In the genomic region with DNA sequence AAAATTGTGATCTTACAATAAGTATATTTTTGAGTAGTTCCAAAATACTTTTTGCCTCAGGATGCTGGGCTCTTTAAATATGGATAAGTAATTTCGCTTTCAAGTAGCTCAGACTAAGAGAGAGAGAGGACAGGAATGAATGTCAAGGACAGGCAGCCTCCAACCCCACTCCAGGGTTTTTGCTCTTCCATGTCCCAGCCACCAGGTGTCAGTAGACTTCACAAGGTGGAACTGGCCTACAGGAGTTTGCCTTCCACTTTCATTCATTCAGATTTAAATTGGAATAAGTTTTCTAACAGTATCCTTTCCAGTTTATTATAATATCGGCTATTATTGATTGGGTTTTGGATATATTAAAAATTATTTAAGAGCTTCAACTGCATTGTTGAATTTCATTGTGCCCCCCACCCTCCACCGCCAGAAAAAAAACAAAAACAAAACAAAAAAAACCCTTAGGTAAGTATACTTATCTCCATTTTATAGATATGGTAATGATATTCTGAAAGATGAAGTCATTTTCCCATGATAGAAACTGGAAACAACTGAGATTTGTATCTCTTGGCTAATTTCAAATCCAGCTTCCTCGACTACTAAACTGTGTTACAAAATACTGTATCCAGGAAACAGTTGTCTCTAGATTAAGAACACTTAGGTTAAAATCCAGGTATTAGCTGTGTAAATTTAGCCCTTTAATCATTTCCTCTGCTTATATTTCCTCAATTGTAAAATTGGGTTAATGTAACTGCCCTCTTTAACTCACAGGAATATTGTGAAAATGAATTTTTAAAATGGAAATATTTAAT, we compare ENCODE assay signal across 9 cellular contexts.
DNase-seq lines count a peak whose midpoint lies in the region; ATAC-seq and TF ChIP-seq lines count a peak whose summit lies in the region.
"Had no signal": no experiment of that assay in that cellular context is flagged by ENCODE, and none has a peak within 500 bp of the region (broad histone marks: within the 10 kb centered on the region; RNA-seq: fewer than 3 reads in every experiment).

No MANE protein-coding gene starts in this region.

- H3K9ac ChIP-seq in Loucy (ENCODE audit: low read depth, low read length, poor library complexity, severe bottlenecking) (no peak overlapping the region), colonic mucosa (ENCODE audit: low read depth in 2 of 2, low read length in 2 of 2) (no peak overlapping the region), liver (ENCODE audit: low read depth in 1 of 2, low read length in 2 of 2) (no peak overlapping the region)

- intact Hi-C loops in colonic mucosa (cut with DNase I), result loop anchor here (5.0 kb wide), 1 partner anchor 822 kb away; no protein-coding TSS in a partner anchor
- intact Hi-C loops in vagina (cut with DNase I), result no loop called here

- DNase-seq in AG08396 (ENCODE audit: low spot score), result peak; percentile 56
- DNase-seq in RKO (ENCODE audit: low spot score), result peak; percentile 79
- DNase-seq in colonic mucosa, result peak; percentile 34
- DNase-seq in vagina (ENCODE audit: extremely low spot score in 2 of 2), result no peak

- H4K20me1 ChIP-seq in Loucy (ENCODE audit: insufficient read depth, low read length, poor library complexity, severe bottlenecking), result no peaks in the 10 kb centered on the region

- no peak overlapping the region; the same call in 1 of the 2 replicates for H2AFZ ChIP-seq in Loucy (ENCODE audit: low read length)

- 49% methylated on average over 4 of the region's 4 CpGs for WGBS in liver

- H3K9me3 ChIP-seq in Loucy (ENCODE audit: insufficient read depth, low read depth, low read length), result no peaks in the 10 kb centered on the region
- H3K9me3 ChIP-seq in colonic mucosa, result no peaks in the 10 kb centered on the region
- H3K9me3 ChIP-seq in liver (ENCODE audit: control insufficient read depth in 4 of 4, low read length in 3 of 4), result no peaks in the 10 kb centered on the region
- no peaks in the 10 kb centered on the region for H3K9me3 ChIP-seq in vagina

- peak; percentile 84 for TF ChIP-seq CTCF in GM12875 (IDR thresholded peaks at IDR 0.05; ENCODE audit: borderline replicate concordance, insufficient read depth, low read depth, low read length)
- TF ChIP-seq CTCF in Loucy (conservative IDR thresholded peaks at IDR 0.05; ENCODE audit: low read length), result peak; percentile 95
- peak; percentile 68 for TF ChIP-seq CTCF in colonic mucosa (IDR thresholded peaks at IDR 0.05)
- peak; percentile 73 for TF ChIP-seq CTCF in liver (IDR thresholded peaks at IDR 0.05; ENCODE audit: low read depth, low read length, missing input control)
- TF ChIP-seq CTCF in vagina (IDR thresholded peaks at IDR 0.05), result peak in 2 of 3 experiments; percentile 12 to 48

- no peak for TF ChIP-seq POLR2A in vagina (IDR thresholded peaks at IDR 0.05)

- H3K4me3 ChIP-seq in GM12875 (ENCODE audit: low read depth, low read length) (no peak overlapping the region), Loucy (ENCODE audit: low read length, poor library complexity, severe bottlenecking) (no peak overlapping the region), colonic mucosa (no peak overlapping the region), liver (ENCODE audit: low read depth in 1 of 3, low read length in 3 of 3) (no peak overlapping the region), vagina (no peak overlapping the region)
- H3K4me3 ChIP-seq: skin epidermis had no signal

- no peak overlapping the region for H3K4me2 ChIP-seq in Loucy (ENCODE audit: low read depth, low read length, poor library complexity, severe bottlenecking)

- H3K4me1 ChIP-seq in Loucy (ENCODE audit: insufficient read depth, low read length, poor library complexity, severe bottlenecking), result peaks cover 15% of the 10 kb centered on the region
- no peaks in the 10 kb centered on the region for H3K4me1 ChIP-seq in colonic mucosa
- no peaks in the 10 kb centered on the region for H3K4me1 ChIP-seq in liver (ENCODE audit: control insufficient read depth in 4 of 4, insufficient read depth in 4 of 4, low read length in 3 of 4)
- no peaks in the 10 kb centered on the region for H3K4me1 ChIP-seq in vagina

- peak; percentile 78 to 85 for TF ChIP-seq RAD21 in liver (IDR thresholded peaks at IDR 0.05)

- H3K9me2 ChIP-seq in Loucy (replicated peaks; ENCODE audit: low read depth, low read length), result no peaks in the 10 kb centered on the region

- peak; percentile 91 for ATAC-seq in HG02571 (IDR thresholded peaks at IDR 0.05; ENCODE audit: unreplicated experiment)

- no peaks in the 10 kb centered on the region for H3F3A ChIP-seq in Loucy (ENCODE audit: low read depth)

- H3K36me3 ChIP-seq in Loucy (ENCODE audit: insufficient read depth, low read length) (no peaks in the 10 kb centered on the region), colonic mucosa (no peaks in the 10 kb centered on the region), liver (ENCODE audit: control insufficient read depth in 4 of 4, insufficient read depth in 3 of 4, low read depth in 1 of 4, low read length in 3 of 4) (no peaks in the 10 kb centered on the region), vagina (no peaks in the 10 kb centered on the region)

- H3K27me3 ChIP-seq in Loucy (ENCODE audit: insufficient read depth, low read length, poor library complexity, severe bottlenecking) (no peaks in the 10 kb centered on the region), colonic mucosa (no peaks in the 10 kb centered on the region), liver (ENCODE audit: control insufficient read depth in 4 of 4, insufficient read depth in 4 of 4, low read length in 3 of 4) (peaks cover 0 to 1% (median 0%) of the 10 kb centered on the region in 4 donors), vagina (no peaks in the 10 kb centered on the region)

- H3K27ac ChIP-seq in colonic mucosa (no peak overlapping the region), liver (ENCODE audit: low read depth in 1 of 2, low read length in 2 of 2) (no peak overlapping the region), vagina (no peak overlapping the region)
- H3K27ac ChIP-seq: skin epidermis had no signal

- H3K79me2 ChIP-seq in Loucy (ENCODE audit: insufficient read depth, low read length), result no peaks in the 10 kb centered on the region

TF ChIP-seq in liver, 16 proteins besides CTCF, POLR2A, EP300 and RAD21:
- TF ChIP-seq HNF4A (conservative IDR thresholded peaks at IDR 0.05) (no peak), EGR1 (IDR thresholded peaks at IDR 0.05; ENCODE audit: low read depth in 2 of 2) (no peak), YY1 (IDR thresholded peaks at IDR 0.05) (no peak), NR2F2 (IDR thresholded peaks at IDR 0.05) (no peak), TAF1 (conservative IDR thresholded peaks at IDR 0.05) (no peak)
- TF ChIP-seq, protein P1, sequence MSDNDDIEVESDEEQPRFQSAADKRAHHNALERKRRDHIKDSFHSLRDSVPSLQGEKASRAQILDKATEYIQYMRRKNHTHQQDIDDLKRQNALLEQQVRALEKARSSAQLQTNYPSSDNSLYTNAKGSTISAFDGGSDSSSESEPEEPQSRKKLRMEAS (IDR thresholded peaks at IDR 0.05), result no peak
- TF ChIP-seq, protein P2, sequence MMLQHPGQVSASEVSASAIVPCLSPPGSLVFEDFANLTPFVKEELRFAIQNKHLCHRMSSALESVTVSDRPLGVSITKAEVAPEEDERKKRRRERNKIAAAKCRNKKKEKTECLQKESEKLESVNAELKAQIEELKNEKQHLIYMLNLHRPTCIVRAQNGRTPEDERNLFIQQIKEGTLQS (IDR thresholded peaks at IDR 0.05), result no peak

Comparison
In these comparisons a context has a peak if more than half of its experiments do, and no peak if none do; other contexts are left out.
1. DNase-seq: peak in AG08396 (single experiment), RKO (single experiment) and colonic mucosa (single experiment); none in vagina (0 of 2).
2. CTCF ChIP-seq: peak in every context shown above with its lines; median percentile 95 in Loucy; 84 in GM12875; 73 in liver; 68 in colonic mucosa; 30 in vagina.